In genomic region chr10:100292275-100292674, GRCh38 we compare ENCODE assay signal across 11 cellular contexts. TPM values are rescaled to one million over a fixed set of nuclear protein-coding genes. Genes with fewer than 3 reads are reported as not detected.
"Had no signal": no experiment of that assay in that cellular context is flagged by ENCODE, and none has a peak within 500 bp of the region (broad histone marks: within the 10 kb centered on the region; RNA-seq: fewer than 3 reads in every experiment).

No MANE protein-coding gene starts in this region.

RNA-seq across cellular contexts. Expression of gene PKD2L1, which starts 37.8 kb away (rescaled TPM):
- total RNA-seq: activated CD4-positive, alpha-beta T cell treated with anti-CD3 and anti-CD28 coated beads for 36 hours; cardiac muscle cell; chondrocyte; dermis microvascular lymphatic vessel endothelial cell; gastroesophageal sphincter; heart left ventricle; lung microvascular endothelial cell; neural crest cell; posterior vena cava; smooth muscle cell; suprapubic skin had no signal
